ENCODE assay signal across 8 cellular contexts in genomic region chr10:48684792-48685651, GRCh38. TPM values are rescaled to one million over a fixed set of nuclear protein-coding genes. Genes with fewer than 3 reads are reported as not detected.
DNase-seq lines count a peak whose midpoint lies in the region; ATAC-seq and TF ChIP-seq lines count a peak whose summit lies in the region.
"Had no signal": no experiment of that assay in that cellular context is flagged by ENCODE, and none has a peak within 500 bp of the region (broad histone marks: within the 10 kb centered on the region; RNA-seq: fewer than 3 reads in every experiment).

TSS of gene WDFY4 (plus strand) at chr10:48684873. CDS start at chr10:48709733, 24,860 bp downstream.

- no peak within 1 kb of the TSS for H3K4me3 Mint-ChIP-seq in activated naive CD4-positive, alpha-beta T cell treated with anti-CD3 and anti-CD28 coated beads, Interleukin-2, amount 10 ng/mL, durations not matched to agents 7 days and 5 days

- no peaks in the 10 kb centered on the region for H3K4me1 Mint-ChIP-seq in activated naive CD4-positive, alpha-beta T cell treated with anti-CD3 and anti-CD28 coated beads, Interleukin-2, amount 10 ng/mL, durations not matched to agents 7 days and 5 days

- no peaks in the 10 kb centered on the region for H3K36me3 ChIP-seq in adrenal gland (replicated peaks in 1 of 2)

- DNase-seq in GM19238 (ENCODE audit: insufficient read length, low spot score) = peak; percentile 72
- peak in 4 of 7 donors; percentile 18 to 36 (median 26) for DNase-seq in adrenal gland
- no peak for DNase-seq in pulmonary artery endothelial cell (ENCODE audit: low read depth, low spot score)
- no peak for DNase-seq in H4 (ENCODE audit: low spot score)
- DNase-seq in activated naive CD4-positive, alpha-beta T cell treated with anti-CD3 and anti-CD28 coated beads, Interleukin-2, amount 10 ng/mL, durations not matched to agents 7 days and 5 days = no peak
- no peak for DNase-seq in HUDEP-2 (lab: John Stamatoyannopoulos, UW; ENCODE audit: unreplicated experiment in 76 of 76)

- peak within 1 kb of the TSS in 1 of 4 donors; percentile 41 for H3K4me3 ChIP-seq in adrenal gland

- no peaks in the 10 kb centered on the region for H3K9me3 Mint-ChIP-seq in activated naive CD4-positive, alpha-beta T cell treated with anti-CD3 and anti-CD28 coated beads, Interleukin-2, amount 10 ng/mL, durations not matched to agents 7 days and 5 days

- no peaks in the 10 kb centered on the region for H3K36me3 Mint-ChIP-seq in activated naive CD4-positive, alpha-beta T cell treated with anti-CD3 and anti-CD28 coated beads, Interleukin-2, amount 10 ng/mL, durations not matched to agents 7 days and 5 days

- no peaks in the 10 kb centered on the region for H3K4me1 ChIP-seq in adrenal gland (replicated peaks in 1 of 2)

- H3K27me3 ChIP-seq in adrenal gland = no peaks in the 10 kb centered on the region

- ATAC-seq in HG03095 (IDR thresholded peaks at IDR 0.05; ENCODE audit: unreplicated experiment) = peak; percentile 60

- no peak within 1 kb of the TSS for H3K27ac Mint-ChIP-seq in activated naive CD4-positive, alpha-beta T cell treated with anti-CD3 and anti-CD28 coated beads, Interleukin-2, amount 10 ng/mL, durations not matched to agents 7 days and 5 days

- no peak for TF ChIP-seq POLR2A in adrenal gland (IDR thresholded peaks at IDR 0.05)

- CTCF ChIA-PET in activated naive CD4-positive, alpha-beta T cell treated with anti-CD3 and anti-CD28 coated beads, Interleukin-2, amount 10 ng/mL, durations not matched to agents 7 days and 5 days (lab: Charles Lee) = no interaction called here

- H3K27ac ChIP-seq in adrenal gland = peak within 1 kb of the TSS in 4 of 5 donors; percentile 43 to 88 (median 64)

- intact Hi-C loops in adrenal gland (cut with DNase I) = no loop called here

- no peaks in the 10 kb centered on the region for H3K9me3 ChIP-seq in adrenal gland (replicated peaks in 1 of 3)

- peaks cover 30% of the 10 kb centered on the region for H3K27me3 Mint-ChIP-seq in activated naive CD4-positive, alpha-beta T cell treated with anti-CD3 and anti-CD28 coated beads, Interleukin-2, amount 10 ng/mL, durations not matched to agents 7 days and 5 days

- TF ChIP-seq CTCF in adrenal gland (IDR thresholded peaks at IDR 0.05) = no peak

- WGBS in adrenal gland, 4 donors = 66 to 75% (median 71%) methylated on average over 13 to 23 of the region's 23 CpGs

RNA-seq across cellular contexts. Expression of gene WDFY4, which starts in this region (rescaled TPM):
- total RNA-seq in adrenal gland = 1 to 10 TPM; 1.8 to 9.9 (median 7.6) TPM
- polyA plus RNA-seq in adrenal gland = 1 to 10 TPM in 2 of 3 donors, under 1 TPM in 1; 0.92 to 4.1 (median 2.1) TPM
- 7.1 and 19.1 TPM in 2 replicates for total RNA-seq in pulmonary artery endothelial cell
- total RNA-seq in H4 (2014; rRNA removed; shearing (Covaris generic)) = not detected in 2 replicates
- total RNA-seq: SK-MEL-5 had no signal

Comparison
In these comparisons a context has a peak if more than half of its experiments do, and no peak if none do; other contexts are left out.
1. DNase-seq: peak in GM19238 (single experiment) and adrenal gland (4 of 7); none in pulmonary artery endothelial cell (single experiment), H4 (single experiment), activated naive CD4-positive, alpha-beta T cell treated with anti-CD3 and anti-CD28 coated beads, Interleukin-2, amount 10 ng/mL, durations not matched to agents 7 days and 5 days (single experiment) and HUDEP-2 (0 of 76).